Comparison of ENCODE assay signal across 20 cellular contexts in the genomic region with DNA sequence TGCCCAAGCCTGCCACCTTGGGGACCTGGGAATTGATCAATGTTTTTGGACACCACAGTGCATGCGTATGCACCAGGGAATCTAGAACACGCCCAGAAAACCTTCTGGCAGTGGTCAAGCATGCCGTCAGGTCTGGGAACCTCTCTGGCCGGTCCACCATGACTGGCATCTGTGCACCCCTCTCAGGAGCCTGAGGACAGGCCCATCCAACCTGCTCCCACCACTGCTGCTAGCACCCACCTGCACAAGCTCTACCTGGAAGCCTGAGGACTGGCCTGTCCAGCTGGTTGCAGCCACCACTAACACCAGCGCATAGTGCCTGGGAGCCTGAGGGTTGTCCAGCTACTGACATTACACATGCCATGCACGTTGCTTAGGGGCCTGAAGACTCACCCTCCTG.
"Had no signal": no experiment of that assay in that cellular context is flagged by ENCODE, and none has a peak within 500 bp of the region (broad histone marks: within the 10 kb centered on the region; RNA-seq: fewer than 3 reads in every experiment).

No MANE protein-coding gene starts in this region.

- H3K9ac ChIP-seq: SK-N-SH had no signal

- H3K4me2 ChIP-seq: SK-N-SH had no signal

- H3K9me2 ChIP-seq: SK-N-SH had no signal

- H3K27me3 ChIP-seq: SJSA1 had no signal

- DNase-seq: KBM-7, NCI-H1048, NCI-H1105, NCI-H1417, NCI-H1436 treated with DMSO at 0.1 percent for 48 hours, NCI-H1694, NCI-H187 treated with DMSO at 0.1 percent for 48 hours, NCI-H2029 treated with DMSO at 0.1 percent for 48 hours, NCI-H226, NCI-H446, NCI-H510A, NCI-H524 treated with DMSO at 0.1 percent for 48 hours, NCI-H69, NCI-H774, Right ventricle myocardium superior, RPMI8226, SIG-M5 had no signal

- H3K4me1 ChIP-seq: SJSA1 had no signal

- H3K36me3 ChIP-seq: SJSA1 had no signal

- H3K4me3 ChIP-seq: SJSA1 had no signal

- H3K27ac ChIP-seq: HL-60, SJSA1 had no signal

- H3K9me3 ChIP-seq: SJSA1, SK-N-SH had no signal
